ENCODE assay signal across 2 cellular contexts in the genomic region with DNA sequence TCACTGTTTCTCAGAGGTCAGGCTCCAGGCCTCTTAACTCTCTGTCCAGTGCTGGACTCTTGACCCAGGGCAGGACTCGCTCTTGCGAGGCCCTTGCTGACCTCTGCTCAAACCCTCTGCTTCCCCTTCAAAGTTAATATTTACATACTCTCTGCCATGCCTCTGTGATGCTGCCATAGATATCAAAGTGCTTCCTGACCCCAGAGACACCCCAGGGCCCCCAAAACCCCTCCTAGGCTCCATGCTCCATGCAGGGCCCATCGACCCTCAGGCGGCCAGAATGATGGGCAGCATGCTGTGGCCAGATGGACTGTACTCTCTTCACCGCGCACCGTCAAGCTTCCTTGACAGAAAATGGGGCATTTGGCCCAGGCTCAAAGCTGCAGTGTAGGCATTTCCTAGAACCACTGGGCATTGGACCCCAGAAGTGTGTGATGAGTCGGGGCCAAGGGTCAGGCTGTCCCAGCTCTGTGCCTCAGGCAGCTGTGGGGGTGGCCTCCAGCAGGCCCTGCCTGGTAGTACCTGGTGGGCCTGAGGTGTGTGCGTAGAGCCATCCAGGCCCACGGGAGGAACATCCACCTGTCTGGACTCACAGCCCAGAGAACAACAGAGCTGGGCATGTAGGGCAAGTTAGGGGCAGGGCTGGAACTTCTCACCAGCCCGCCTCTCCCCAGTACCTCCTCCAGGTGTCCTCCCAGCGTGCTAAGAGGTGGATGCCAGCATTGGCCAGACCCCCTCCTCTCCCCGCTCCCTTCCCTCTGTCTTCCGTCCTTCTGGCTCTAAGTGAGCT.
TF ChIP-seq lines count a peak whose summit lies in the region.

No MANE protein-coding gene starts in this region.

TF ChIP-seq in K562, 482 proteins besides CTCF, POLR2A, EP300 and RAD21 (continued from another document):
- TF ChIP-seq, protein P1, sequence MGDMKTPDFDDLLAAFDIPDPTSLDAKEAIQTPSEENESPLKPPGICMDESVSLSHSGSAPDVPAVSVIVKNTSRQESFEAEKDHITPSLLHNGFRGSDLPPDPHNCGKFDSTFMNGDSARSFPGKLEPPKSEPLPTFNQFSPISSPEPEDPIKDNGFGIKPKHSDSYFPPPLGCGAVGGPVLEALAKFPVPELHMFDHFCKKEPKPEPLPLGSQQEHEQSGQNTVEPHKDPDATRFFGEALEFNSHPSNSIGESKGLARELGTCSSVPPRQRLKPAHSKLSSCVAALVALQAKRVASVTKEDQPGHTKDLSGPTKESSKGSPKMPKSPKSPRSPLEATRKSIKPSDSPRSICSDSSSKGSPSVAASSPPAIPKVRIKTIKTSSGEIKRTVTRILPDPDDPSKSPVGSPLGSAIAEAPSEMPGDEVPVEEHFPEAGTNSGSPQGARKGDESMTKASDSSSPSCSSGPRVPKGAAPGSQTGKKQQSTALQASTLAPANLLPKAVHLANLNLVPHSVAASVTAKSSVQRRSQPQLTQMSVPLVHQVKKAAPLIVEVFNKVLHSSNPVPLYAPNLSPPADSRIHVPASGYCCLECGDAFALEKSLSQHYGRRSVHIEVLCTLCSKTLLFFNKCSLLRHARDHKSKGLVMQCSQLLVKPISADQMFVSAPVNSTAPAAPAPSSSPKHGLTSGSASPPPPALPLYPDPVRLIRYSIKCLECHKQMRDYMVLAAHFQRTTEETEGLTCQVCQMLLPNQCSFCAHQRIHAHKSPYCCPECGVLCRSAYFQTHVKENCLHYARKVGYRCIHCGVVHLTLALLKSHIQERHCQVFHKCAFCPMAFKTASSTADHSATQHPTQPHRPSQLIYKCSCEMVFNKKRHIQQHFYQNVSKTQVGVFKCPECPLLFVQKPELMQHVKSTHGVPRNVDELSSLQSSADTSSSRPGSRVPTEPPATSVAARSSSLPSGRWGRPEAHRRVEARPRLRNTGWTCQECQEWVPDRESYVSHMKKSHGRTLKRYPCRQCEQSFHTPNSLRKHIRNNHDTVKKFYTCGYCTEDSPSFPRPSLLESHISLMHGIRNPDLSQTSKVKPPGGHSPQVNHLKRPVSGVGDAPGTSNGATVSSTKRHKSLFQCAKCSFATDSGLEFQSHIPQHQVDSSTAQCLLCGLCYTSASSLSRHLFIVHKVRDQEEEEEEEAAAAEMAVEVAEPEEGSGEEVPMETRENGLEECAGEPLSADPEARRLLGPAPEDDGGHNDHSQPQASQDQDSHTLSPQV (IDR thresholded peaks at IDR 0.05): 0 out of 2 replicates have a peak, but pooled peaks have one; percentile 25
- TF ChIP-seq ZNF212 (CRISPR knock-in tag; IDR thresholded peaks at IDR 0.05) (no peak), ILK (tag; IDR thresholded peaks at IDR 0.05; ENCODE audit: borderline replicate concordance, low read depth) (no peak), DNMT1 (IDR thresholded peaks at IDR 0.05) (no peak), DMBX1 (CRISPR knock-in tag; IDR thresholded peaks at IDR 0.05; ENCODE audit: borderline replicate concordance) (peak; percentile 68; the same call in 1 of the 2 replicates), MTA3 (IDR thresholded peaks at IDR 0.05; ENCODE audit: borderline replicate concordance) (no peak), MCM3 (IDR thresholded peaks at IDR 0.05) (no peak)

TF ChIP-seq in HepG2, 621 proteins besides CTCF, POLR2A, EP300 and RAD21 (continued from another document and continues in another):
- TF ChIP-seq, protein P2, sequence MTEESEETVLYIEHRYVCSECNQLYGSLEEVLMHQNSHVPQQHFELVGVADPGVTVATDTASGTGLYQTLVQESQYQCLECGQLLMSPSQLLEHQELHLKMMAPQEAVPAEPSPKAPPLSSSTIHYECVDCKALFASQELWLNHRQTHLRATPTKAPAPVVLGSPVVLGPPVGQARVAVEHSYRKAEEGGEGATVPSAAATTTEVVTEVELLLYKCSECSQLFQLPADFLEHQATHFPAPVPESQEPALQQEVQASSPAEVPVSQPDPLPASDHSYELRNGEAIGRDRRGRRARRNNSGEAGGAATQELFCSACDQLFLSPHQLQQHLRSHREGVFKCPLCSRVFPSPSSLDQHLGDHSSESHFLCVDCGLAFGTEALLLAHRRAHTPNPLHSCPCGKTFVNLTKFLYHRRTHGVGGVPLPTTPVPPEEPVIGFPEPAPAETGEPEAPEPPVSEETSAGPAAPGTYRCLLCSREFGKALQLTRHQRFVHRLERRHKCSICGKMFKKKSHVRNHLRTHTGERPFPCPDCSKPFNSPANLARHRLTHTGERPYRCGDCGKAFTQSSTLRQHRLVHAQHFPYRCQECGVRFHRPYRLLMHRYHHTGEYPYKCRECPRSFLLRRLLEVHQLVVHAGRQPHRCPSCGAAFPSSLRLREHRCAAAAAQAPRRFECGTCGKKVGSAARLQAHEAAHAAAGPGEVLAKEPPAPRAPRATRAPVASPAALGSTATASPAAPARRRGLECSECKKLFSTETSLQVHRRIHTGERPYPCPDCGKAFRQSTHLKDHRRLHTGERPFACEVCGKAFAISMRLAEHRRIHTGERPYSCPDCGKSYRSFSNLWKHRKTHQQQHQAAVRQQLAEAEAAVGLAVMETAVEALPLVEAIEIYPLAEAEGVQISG (CRISPR knock-in tag; IDR thresholded peaks at IDR 0.05): peak; percentile 35; the same call in 1 of the 2 replicates
- TF ChIP-seq, protein P3, sequence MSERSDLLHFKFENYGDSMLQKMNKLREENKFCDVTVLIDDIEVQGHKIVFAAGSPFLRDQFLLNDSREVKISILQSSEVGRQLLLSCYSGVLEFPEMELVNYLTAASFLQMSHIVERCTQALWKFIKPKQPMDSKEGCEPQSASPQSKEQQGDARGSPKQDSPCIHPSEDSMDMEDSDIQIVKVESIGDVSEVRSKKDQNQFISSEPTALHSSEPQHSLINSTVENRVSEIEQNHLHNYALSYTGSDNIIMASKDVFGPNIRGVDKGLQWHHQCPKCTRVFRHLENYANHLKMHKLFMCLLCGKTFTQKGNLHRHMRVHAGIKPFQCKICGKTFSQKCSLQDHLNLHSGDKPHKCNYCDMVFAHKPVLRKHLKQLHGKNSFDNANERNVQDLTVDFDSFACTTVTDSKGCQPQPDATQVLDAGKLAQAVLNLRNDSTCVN (CRISPR knock-in tag; IDR thresholded peaks at IDR 0.05; ENCODE audit: borderline replicate concordance): no peak
- no peak for TF ChIP-seq IRX3 (CRISPR knock-in tag; IDR thresholded peaks at IDR 0.05; ENCODE audit: borderline replicate concordance, low read depth)
- TF ChIP-seq ZBTB20 (CRISPR knock-in tag; IDR thresholded peaks at IDR 0.05; ENCODE audit: borderline replicate concordance, low read depth): no peak
- TF ChIP-seq ZBTB42 (CRISPR knock-in tag; IDR thresholded peaks at IDR 0.05): no peak
- TF ChIP-seq ZBTB21 (CRISPR knock-in tag; IDR thresholded peaks at IDR 0.05): no peak
- no peak; the same call in 1 of the 2 replicates for TF ChIP-seq KAT7 (CRISPR knock-in tag; IDR thresholded peaks at IDR 0.05; ENCODE audit: borderline replicate concordance)
- TF ChIP-seq, protein P4, sequence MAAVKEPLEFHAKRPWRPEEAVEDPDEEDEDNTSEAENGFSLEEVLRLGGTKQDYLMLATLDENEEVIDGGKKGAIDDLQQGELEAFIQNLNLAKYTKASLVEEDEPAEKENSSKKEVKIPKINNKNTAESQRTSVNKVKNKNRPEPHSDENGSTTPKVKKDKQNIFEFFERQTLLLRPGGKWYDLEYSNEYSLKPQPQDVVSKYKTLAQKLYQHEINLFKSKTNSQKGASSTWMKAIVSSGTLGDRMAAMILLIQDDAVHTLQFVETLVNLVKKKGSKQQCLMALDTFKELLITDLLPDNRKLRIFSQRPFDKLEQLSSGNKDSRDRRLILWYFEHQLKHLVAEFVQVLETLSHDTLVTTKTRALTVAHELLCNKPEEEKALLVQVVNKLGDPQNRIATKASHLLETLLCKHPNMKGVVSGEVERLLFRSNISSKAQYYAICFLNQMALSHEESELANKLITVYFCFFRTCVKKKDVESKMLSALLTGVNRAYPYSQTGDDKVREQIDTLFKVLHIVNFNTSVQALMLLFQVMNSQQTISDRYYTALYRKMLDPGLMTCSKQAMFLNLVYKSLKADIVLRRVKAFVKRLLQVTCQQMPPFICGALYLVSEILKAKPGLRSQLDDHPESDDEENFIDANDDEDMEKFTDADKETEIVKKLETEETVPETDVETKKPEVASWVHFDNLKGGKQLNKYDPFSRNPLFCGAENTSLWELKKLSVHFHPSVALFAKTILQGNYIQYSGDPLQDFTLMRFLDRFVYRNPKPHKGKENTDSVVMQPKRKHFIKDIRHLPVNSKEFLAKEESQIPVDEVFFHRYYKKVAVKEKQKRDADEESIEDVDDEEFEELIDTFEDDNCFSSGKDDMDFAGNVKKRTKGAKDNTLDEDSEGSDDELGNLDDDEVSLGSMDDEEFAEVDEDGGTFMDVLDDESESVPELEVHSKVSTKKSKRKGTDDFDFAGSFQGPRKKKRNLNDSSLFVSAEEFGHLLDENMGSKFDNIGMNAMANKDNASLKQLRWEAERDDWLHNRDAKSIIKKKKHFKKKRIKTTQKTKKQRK (IDR thresholded peaks at IDR 0.05; ENCODE audit: low read length): no peak
- TF ChIP-seq ZNF589 (CRISPR knock-in tag; conservative IDR thresholded peaks at IDR 0.05): no peak
- TF ChIP-seq, protein P5, sequence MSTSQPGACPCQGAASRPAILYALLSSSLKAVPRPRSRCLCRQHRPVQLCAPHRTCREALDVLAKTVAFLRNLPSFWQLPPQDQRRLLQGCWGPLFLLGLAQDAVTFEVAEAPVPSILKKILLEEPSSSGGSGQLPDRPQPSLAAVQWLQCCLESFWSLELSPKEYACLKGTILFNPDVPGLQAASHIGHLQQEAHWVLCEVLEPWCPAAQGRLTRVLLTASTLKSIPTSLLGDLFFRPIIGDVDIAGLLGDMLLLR (CRISPR knock-in tag; IDR thresholded peaks at IDR 0.05): no peak; the same call in 1 of the 2 replicates
- TF ChIP-seq, protein P6, sequence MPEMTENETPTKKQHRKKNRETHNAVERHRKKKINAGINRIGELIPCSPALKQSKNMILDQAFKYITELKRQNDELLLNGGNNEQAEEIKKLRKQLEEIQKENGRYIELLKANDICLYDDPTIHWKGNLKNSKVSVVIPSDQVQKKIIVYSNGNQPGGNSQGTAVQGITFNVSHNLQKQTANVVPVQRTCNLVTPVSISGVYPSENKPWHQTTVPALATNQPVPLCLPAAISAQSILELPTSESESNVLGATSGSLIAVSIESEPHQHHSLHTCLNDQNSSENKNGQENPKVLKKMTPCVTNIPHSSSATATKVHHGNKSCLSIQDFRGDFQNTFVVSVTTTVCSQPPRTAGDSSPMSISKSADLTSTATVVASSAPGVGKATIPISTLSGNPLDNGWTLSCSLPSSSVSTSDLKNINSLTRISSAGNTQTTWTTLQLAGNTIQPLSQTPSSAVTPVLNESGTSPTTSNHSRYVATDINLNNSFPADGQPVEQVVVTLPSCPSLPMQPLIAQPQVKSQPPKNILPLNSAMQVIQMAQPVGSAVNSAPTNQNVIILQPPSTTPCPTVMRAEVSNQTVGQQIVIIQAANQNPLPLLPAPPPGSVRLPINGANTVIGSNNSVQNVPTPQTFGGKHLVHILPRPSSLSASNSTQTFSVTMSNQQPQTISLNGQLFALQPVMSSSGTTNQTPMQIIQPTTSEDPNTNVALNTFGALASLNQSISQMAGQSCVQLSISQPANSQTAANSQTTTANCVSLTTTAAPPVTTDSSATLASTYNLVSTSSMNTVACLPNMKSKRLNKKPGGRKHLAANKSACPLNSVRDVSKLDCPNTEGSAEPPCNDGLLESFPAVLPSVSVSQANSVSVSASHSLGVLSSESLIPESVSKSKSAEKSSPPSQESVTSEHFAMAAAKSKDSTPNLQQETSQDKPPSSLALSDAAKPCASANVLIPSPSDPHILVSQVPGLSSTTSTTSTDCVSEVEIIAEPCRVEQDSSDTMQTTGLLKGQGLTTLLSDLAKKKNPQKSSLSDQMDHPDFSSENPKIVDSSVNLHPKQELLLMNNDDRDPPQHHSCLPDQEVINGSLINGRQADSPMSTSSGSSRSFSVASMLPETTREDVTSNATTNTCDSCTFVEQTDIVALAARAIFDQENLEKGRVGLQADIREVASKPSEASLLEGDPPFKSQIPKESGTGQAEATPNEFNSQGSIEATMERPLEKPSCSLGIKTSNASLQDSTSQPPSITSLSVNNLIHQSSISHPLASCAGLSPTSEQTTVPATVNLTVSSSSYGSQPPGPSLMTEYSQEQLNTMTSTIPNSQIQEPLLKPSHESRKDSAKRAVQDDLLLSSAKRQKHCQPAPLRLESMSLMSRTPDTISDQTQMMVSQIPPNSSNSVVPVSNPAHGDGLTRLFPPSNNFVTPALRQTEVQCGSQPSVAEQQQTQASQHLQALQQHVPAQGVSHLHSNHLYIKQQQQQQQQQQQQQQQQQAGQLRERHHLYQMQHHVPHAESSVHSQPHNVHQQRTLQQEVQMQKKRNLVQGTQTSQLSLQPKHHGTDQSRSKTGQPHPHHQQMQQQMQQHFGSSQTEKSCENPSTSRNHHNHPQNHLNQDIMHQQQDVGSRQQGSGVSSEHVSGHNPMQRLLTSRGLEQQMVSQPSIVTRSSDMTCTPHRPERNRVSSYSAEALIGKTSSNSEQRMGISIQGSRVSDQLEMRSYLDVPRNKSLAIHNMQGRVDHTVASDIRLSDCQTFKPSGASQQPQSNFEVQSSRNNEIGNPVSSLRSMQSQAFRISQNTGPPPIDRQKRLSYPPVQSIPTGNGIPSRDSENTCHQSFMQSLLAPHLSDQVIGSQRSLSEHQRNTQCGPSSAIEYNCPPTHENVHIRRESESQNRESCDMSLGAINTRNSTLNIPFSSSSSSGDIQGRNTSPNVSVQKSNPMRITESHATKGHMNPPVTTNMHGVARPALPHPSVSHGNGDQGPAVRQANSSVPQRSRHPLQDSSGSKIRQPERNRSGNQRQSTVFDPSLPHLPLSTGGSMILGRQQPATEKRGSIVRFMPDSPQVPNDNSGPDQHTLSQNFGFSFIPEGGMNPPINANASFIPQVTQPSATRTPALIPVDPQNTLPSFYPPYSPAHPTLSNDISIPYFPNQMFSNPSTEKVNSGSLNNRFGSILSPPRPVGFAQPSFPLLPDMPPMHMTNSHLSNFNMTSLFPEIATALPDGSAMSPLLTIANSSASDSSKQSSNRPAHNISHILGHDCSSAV (CRISPR knock-in tag; IDR thresholded peaks at IDR 0.05; ENCODE audit: borderline replicate concordance): no peak
- no peak for TF ChIP-seq ZNF816 (CRISPR knock-in tag; IDR thresholded peaks at IDR 0.05; ENCODE audit: borderline replicate concordance)
- TF ChIP-seq, protein P7, sequence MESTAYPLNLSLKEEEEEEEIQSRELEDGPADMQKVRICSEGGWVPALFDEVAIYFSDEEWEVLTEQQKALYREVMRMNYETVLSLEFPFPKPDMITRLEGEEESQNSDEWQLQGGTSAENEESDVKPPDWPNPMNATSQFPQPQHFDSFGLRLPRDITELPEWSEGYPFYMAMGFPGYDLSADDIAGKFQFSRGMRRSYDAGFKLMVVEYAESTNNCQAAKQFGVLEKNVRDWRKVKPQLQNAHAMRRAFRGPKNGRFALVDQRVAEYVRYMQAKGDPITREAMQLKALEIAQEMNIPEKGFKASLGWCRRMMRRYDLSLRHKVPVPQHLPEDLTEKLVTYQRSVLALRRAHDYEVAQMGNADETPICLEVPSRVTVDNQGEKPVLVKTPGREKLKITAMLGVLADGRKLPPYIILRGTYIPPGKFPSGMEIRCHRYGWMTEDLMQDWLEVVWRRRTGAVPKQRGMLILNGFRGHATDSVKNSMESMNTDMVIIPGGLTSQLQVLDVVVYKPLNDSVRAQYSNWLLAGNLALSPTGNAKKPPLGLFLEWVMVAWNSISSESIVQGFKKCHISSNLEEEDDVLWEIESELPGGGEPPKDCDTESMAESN (CRISPR knock-in tag; conservative IDR thresholded peaks at IDR 0.05): peak; percentile 97
- peak; percentile 78 for TF ChIP-seq KAT8 (CRISPR knock-in tag; IDR thresholded peaks at IDR 0.05)
